8 cellular contexts compared by ENCODE assay signal in the genomic region with DNA sequence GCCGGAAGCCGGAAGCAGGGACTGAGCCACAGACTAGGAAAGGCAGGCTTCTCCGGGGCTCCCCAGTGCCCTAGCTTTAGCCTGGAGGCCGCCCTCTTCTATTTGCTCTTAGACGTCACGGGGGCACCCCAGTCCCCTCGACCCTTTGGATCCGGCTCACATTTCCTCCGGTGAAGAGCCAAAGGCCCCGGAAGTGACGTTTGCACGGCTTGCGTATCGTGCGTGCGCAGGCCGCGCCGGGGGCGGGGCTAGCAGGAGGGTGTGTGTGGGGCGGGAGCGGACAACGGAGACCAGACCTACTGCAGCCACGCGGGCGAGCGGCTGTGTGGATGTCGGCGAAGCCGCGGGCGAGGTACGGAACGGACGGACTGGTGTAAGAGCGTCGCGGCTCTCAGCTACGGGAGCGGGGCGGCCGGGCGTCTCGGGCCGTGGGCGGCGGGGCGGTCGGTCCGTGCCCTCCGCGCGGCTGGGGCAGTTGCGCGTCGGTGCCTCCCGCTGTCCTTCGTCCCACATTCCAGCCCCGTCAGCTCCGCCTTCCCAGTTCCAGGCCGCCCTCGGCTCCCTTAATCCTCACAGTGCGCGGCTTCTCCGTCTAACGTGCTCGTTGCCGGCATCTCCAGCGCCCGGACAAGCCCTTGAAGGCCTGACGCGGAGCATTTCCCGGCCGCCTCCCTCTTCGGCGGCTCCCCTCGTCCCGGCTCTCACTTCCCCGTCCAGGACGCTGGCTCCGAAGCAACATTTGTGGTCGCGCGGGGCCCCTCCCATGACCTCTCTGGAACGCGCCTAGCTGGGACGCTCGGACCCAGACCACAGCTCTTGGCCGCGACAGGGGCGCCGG. TPM values are rescaled to one million over a fixed set of nuclear protein-coding genes. Genes with fewer than 3 reads are reported as not detected.
A peak's percentile ranks its signal among the peaks of the same experiment; 100 is the strongest.
DNase-seq lines count a peak whose midpoint lies in the region; ATAC-seq and TF ChIP-seq lines count a peak whose summit lies in the region.

No MANE protein-coding gene starts in this region.

- peak; percentile 64 for TF ChIP-seq EP300 in neural cell (conservative IDR thresholded peaks at IDR 0.05; ENCODE audit: poor library complexity, severe bottlenecking)

- no peaks in the 10 kb centered on the region for H3K27me3 Mint-ChIP-seq in H9 (ENCODE audit: low read depth)
- no peaks in the 10 kb centered on the region for H3K27me3 Mint-ChIP-seq in stimulated activated naive CD8-positive, alpha-beta T cell treated with anti-CD3 and anti-CD28 coated beads, Interleukin-15, amount 100 ng/mL, for 72 hours

- H3K4me2 ChIP-seq in H9 (ENCODE audit: insufficient read depth, insufficient read length, low read length) (peak overlapping the region; percentile 53), neural cell (ENCODE audit: low read length) (peak overlapping the region; percentile 25)

- H3K79me1 ChIP-seq in H9 (ENCODE audit: insufficient read depth, low read depth, low read length, poor library complexity, severe bottlenecking) = no peaks in the 10 kb centered on the region

- no peak overlapping the region for H2BK5ac ChIP-seq in H9 (ENCODE audit: insufficient read length, low read length)

- H4K8ac ChIP-seq in H9 (replicated peaks; ENCODE audit: insufficient read length, low read depth, low read length) = no peak overlapping the region

- H3K4me3 ChIP-seq in fibroblast of villous mesenchyme (ENCODE audit: low read depth, low read length) (peak overlapping the region; percentile 90), neural cell (ENCODE audit: low read length) (peak overlapping the region; percentile 93)

- no peaks in the 10 kb centered on the region for H3K23me2 ChIP-seq in H9 (ENCODE audit: insufficient read length, low read depth, low read length, poor library complexity, severe bottlenecking)

- H3K4me1 ChIP-seq in ES-I3 (ENCODE audit: insufficient read depth, low read length) = no peaks in the 10 kb centered on the region
- H3K4me1 ChIP-seq in H9 (ENCODE audit: insufficient read depth, low read length) = no peaks in the 10 kb centered on the region

- H3F3A ChIP-seq in neural cell (ENCODE audit: insufficient read depth, low read length, poor library complexity, severe bottlenecking) = no peaks in the 10 kb centered on the region

- no peak overlapping the region for H2AK5ac ChIP-seq in H9 (ENCODE audit: insufficient read length, low read length)

- ATAC-seq in stimulated activated naive CD8-positive, alpha-beta T cell treated with anti-CD3 and anti-CD28 coated beads, Interleukin-15, amount 100 ng/mL, for 72 hours = peak; percentile 97

- peak; percentile 38 for TF ChIP-seq RAD21 in neural cell (conservative IDR thresholded peaks at IDR 0.05)

- no peaks in the 10 kb centered on the region for H3K9me3 ChIP-seq in ES-I3 (ENCODE audit: control insufficient read depth, insufficient read depth, low read length)
- no peaks in the 10 kb centered on the region for H3K9me3 ChIP-seq in H9 (ENCODE audit: control insufficient read depth, low read depth, low read length)
- H3K9me3 ChIP-seq in neural cell (ENCODE audit: low read length) = no peaks in the 10 kb centered on the region

- H3K27ac Mint-ChIP-seq in H9 = peak overlapping the region; percentile 97 to 100 (median 99)
- H3K27ac Mint-ChIP-seq in stimulated activated naive CD8-positive, alpha-beta T cell treated with anti-CD3 and anti-CD28 coated beads, Interleukin-15, amount 100 ng/mL, for 72 hours = peak overlapping the region; percentile 98 to 99

- peak overlapping the region; percentile 76 for H3K18ac ChIP-seq in H9 (ENCODE audit: insufficient read length, low read depth, low read length)

- peak overlapping the region; percentile 92 to 96 for H3K4me3 Mint-ChIP-seq in H9
- peak overlapping the region; percentile 98 to 99 for H3K4me3 Mint-ChIP-seq in stimulated activated naive CD8-positive, alpha-beta T cell treated with anti-CD3 and anti-CD28 coated beads, Interleukin-15, amount 100 ng/mL, for 72 hours

- H3K9me3 Mint-ChIP-seq in H9 = no peaks in the 10 kb centered on the region
- H3K9me3 Mint-ChIP-seq in stimulated activated naive CD8-positive, alpha-beta T cell treated with anti-CD3 and anti-CD28 coated beads, Interleukin-15, amount 100 ng/mL, for 72 hours = no peaks in the 10 kb centered on the region

- no peak overlapping the region for H2BK120ac ChIP-seq in H9 (ENCODE audit: low read depth, low read length, poor library complexity, severe bottlenecking)

- H3K36me3 ChIP-seq in ES-I3 (ENCODE audit: insufficient read depth, low read length) (no peaks in the 10 kb centered on the region), neural cell (ENCODE audit: insufficient read depth, low read length) (no peaks in the 10 kb centered on the region)

- H4K5ac ChIP-seq in H9 (ENCODE audit: insufficient read length, low read depth, low read length) = no peak overlapping the region

- H3K27me3 ChIP-seq in H9 (ENCODE audit: insufficient read depth, low read length) (no peaks in the 10 kb centered on the region), neural cell (ENCODE audit: insufficient read depth, low read depth, low read length) (no peaks in the 10 kb centered on the region)

- no CpG with 5 or more reads among the region's 92 CpGs for WGBS in H9 (ENCODE audit: extremely low coverage, insufficient read length, low lambda C conversion rate)

- peak; percentile 98 for DNase-seq in H9
- peak; percentile 99 for DNase-seq in M059J (ENCODE audit: low read depth)
- DNase-seq in activated gamma-delta T cell (lab: John Stamatoyannopoulos, UW) = peak; percentile 94
- DNase-seq in fibroblast of villous mesenchyme (ENCODE audit: low read depth) = peak; percentile 99
- peak; percentile 96 to 98 for DNase-seq in stimulated activated naive CD8-positive, alpha-beta T cell treated with anti-CD3 and anti-CD28 coated beads, Interleukin-15, amount 100 ng/mL, for 72 hours

- H3K14ac ChIP-seq in H9 (ENCODE audit: insufficient read depth, low read length) = peak overlapping the region; percentile 86

- H4K20me1 ChIP-seq in H9 (ENCODE audit: control insufficient read depth, insufficient read depth, insufficient read length) (no peaks in the 10 kb centered on the region), neural cell (ENCODE audit: insufficient read depth) (no peaks in the 10 kb centered on the region)

- no peak overlapping the region for H2AFZ ChIP-seq in H9 (ENCODE audit: low read length)
- H2AFZ ChIP-seq in neural cell (ENCODE audit: low read depth, low read length) = peak overlapping the region; percentile 69

- H3K36me3 Mint-ChIP-seq in H9 (ENCODE audit: insufficient read depth in 1 of 3, low read depth in 3 of 3) = peaks cover 5 to 8% (median 8%) of the 10 kb centered on the region in 3 experiments; a peak in 6 of 7 replicates

- H2BK15ac ChIP-seq in H9 (ENCODE audit: low read depth, low read length) = no peak overlapping the region

- H4K91ac ChIP-seq in H9 (ENCODE audit: insufficient read length, low read depth, low read length) = no peak overlapping the region

- H3K27ac ChIP-seq in H9 (ENCODE audit: insufficient read length, low read depth, low read length) (peak overlapping the region; percentile 59), neural cell (ENCODE audit: low read length) (peak overlapping the region; percentile 93)

- peak overlapping the region; percentile 98 for H3K9ac ChIP-seq in ES-I3 (ENCODE audit: low read depth, low read length)
- peak overlapping the region; percentile 66 for H3K9ac ChIP-seq in H9 (ENCODE audit: extremely low read depth, insufficient read length, low read length)
- H3K9ac ChIP-seq in neural cell (ENCODE audit: low read length) = peak overlapping the region; percentile 91

- H3K4me1 Mint-ChIP-seq in H9 = peaks cover 4 to 12% of the 10 kb centered on the region in 2 experiments
- H3K4me1 Mint-ChIP-seq in stimulated activated naive CD8-positive, alpha-beta T cell treated with anti-CD3 and anti-CD28 coated beads, Interleukin-15, amount 100 ng/mL, for 72 hours = peaks cover 40% of the 10 kb centered on the region

- H3K23ac ChIP-seq in H9 (ENCODE audit: insufficient read length, low read depth, low read length) = no peak overlapping the region

- no peak overlapping the region for H2BK12ac ChIP-seq in H9 (ENCODE audit: insufficient read length, low read depth, low read length)

- H3K4ac ChIP-seq in H9 (ENCODE audit: low read depth, low read length) = no peak overlapping the region

- TF ChIP-seq CTCF in H9 (conservative IDR thresholded peaks at IDR 0.05) (no peak), fibroblast of villous mesenchyme (IDR thresholded peaks at IDR 0.05; ENCODE audit: insufficient read depth, low read depth, low read length) (no peak), neural cell (IDR thresholded peaks at IDR 0.05; ENCODE audit: poor library complexity, severe bottlenecking) (peak; percentile 30)

- no peaks in the 10 kb centered on the region for H3K9me2 ChIP-seq in neural cell (ENCODE audit: insufficient read depth, low read length)

- peaks cover 4% of the 10 kb centered on the region for H3K79me2 ChIP-seq in H9 (ENCODE audit: insufficient read depth, low read length)
- peaks cover 26% of the 10 kb centered on the region for H3K79me2 ChIP-seq in neural cell (replicated peaks; ENCODE audit: insufficient read depth, low read length)

- H3K56ac ChIP-seq in H9 (ENCODE audit: insufficient read length, low read depth, low read length) = no peak overlapping the region

- no peak overlapping the region for H2BK20ac ChIP-seq in H9 (ENCODE audit: low read depth, low read length, poor library complexity, severe bottlenecking)

- no peak overlapping the region for H3T11ph ChIP-seq in H9 (ENCODE audit: low read length)

- peak; percentile 98 for TF ChIP-seq POLR2A in Raji (IDR thresholded peaks at IDR 0.05; ENCODE audit: insufficient read depth, low read depth, low read length)

TF ChIP-seq in neural cell, 6 proteins besides CTCF, POLR2A, EP300 and RAD21 (continues in another document):
- TF ChIP-seq TAF1 (IDR thresholded peaks at IDR 0.05; ENCODE audit: low read depth) (peak; percentile 78), MXI1 (conservative IDR thresholded peaks at IDR 0.05; ENCODE audit: poor library complexity, severe bottlenecking) (peak; percentile 93)

RNA-seq across cellular contexts. Expression of gene KCTD7, which starts 25.8 kb away (rescaled TPM):
- total RNA-seq in H9 (2021) (8.9 and 10.0 TPM in 2 replicates), fibroblast of villous mesenchyme (11.2 and 12.2 TPM in 2 replicates)
- total RNA-seq in M059J (2014; rRNA removed; shearing (Covaris generic)) = 6.5 and 8.3 TPM in 2 replicates
- polyA plus RNA-seq in neural cell = 79.4 and 89.4 TPM in 2 replicates
- polyA minus RNA-seq in neural cell = 53.3 and 62.5 TPM in 2 replicates

Comparison
In these comparisons a context has a peak if more than half of its experiments do, and no peak if none do; other contexts are left out.
1. Peak in every context shown above with its lines: DNase-seq, ATAC-seq, H3K4me3 ChIP-seq and H3K27ac ChIP-seq.